In the genomic region with DNA sequence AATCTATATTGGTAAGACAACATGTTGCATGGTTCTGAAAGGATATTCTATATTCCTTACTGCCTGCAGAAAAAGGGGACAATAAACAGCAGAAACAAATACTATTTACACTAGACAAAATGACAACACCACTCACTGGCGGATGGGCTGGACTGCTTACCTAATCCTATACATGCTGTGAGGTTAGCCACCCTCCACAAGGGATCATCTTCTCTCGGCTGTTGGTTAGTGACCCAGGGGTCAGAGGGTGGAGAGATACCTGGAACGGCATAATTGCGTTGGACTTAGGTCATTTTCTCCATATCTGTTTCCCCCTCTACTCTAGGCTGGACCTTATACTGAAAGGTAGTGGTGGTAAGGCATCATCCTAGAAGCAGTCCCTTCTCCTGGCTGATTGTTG, we compare ENCODE assay signal across 19 cellular contexts.
DNase-seq lines count a peak whose midpoint lies in the region; ATAC-seq and TF ChIP-seq lines count a peak whose summit lies in the region.
"Had no signal": no experiment of that assay in that cellular context is flagged by ENCODE, and none has a peak within 500 bp of the region (broad histone marks: within the 10 kb centered on the region; RNA-seq: fewer than 3 reads in every experiment).

No MANE protein-coding gene starts in this region.

- no peaks in the 10 kb centered on the region for H3K4me1 ChIP-seq in GM23338 (ENCODE audit: insufficient read depth)
- H3K4me1 ChIP-seq in neural progenitor cell, result peaks cover 7% of the 10 kb centered on the region
- peaks cover 0 to 5% (median 0%) of the 10 kb centered on the region in 4 donors for H3K4me1 ChIP-seq in tibial nerve
- H3K4me1 ChIP-seq: BE2C had no signal

- no peak overlapping the region for H3K4me3 Mint-ChIP-seq in GM23338
- H3K4me3 Mint-ChIP-seq in WTC11, result no peak overlapping the region
- no peak overlapping the region for H3K4me3 Mint-ChIP-seq in neural progenitor cell
- H3K4me3 Mint-ChIP-seq: CD4-positive, CD25-positive, alpha-beta regulatory T cell; CD8-positive, alpha-beta memory T cell; H9; IgD-negative memory B cell had no signal

- no peaks in the 10 kb centered on the region for H3K9me2 ChIP-seq in GM23338 (ENCODE audit: insufficient read depth)

- no peaks in the 10 kb centered on the region; the same call in 2 of the 3 replicates for H3K9me3 Mint-ChIP-seq in GM23338
- no peaks in the 10 kb centered on the region for H3K9me3 Mint-ChIP-seq in WTC11
- no peaks in the 10 kb centered on the region for H3K9me3 Mint-ChIP-seq in neural progenitor cell
- H3K9me3 Mint-ChIP-seq: H9 had no signal

- H3K4me2 ChIP-seq in GM23338 (no peak overlapping the region), neural progenitor cell (no peak overlapping the region)

- ATAC-seq in GM23338 (peak; percentile 65), WTC11 (peak; percentile 51), GM21360 (IDR thresholded peaks at IDR 0.05; ENCODE audit: unreplicated experiment) (no peak)

- H2AFZ ChIP-seq in GM23338 (no peak overlapping the region), neural progenitor cell (replicated peaks) (no peak overlapping the region)

- H3K27me3 Mint-ChIP-seq in GM23338 (ENCODE audit: insufficient read depth, low read depth, poor library complexity) (peaks cover 5% of the 10 kb centered on the region), WTC11 (ENCODE audit: low read depth) (peaks cover 37% of the 10 kb centered on the region), neural progenitor cell (ENCODE audit: insufficient read depth, low read depth) (no peaks in the 10 kb centered on the region)

- H3F3A ChIP-seq in GM23338 (replicated peaks; ENCODE audit: low read depth) (no peaks in the 10 kb centered on the region), neural progenitor cell (ENCODE audit: low read depth) (no peaks in the 10 kb centered on the region)

- H3K36me3 ChIP-seq in GM23338 (ENCODE audit: insufficient read depth) (no peaks in the 10 kb centered on the region), H7 (replicated peaks; ENCODE audit: control insufficient read depth, insufficient read depth, low read length) (no peaks in the 10 kb centered on the region), neural progenitor cell (no peaks in the 10 kb centered on the region), tibial nerve (no peaks in the 10 kb centered on the region)
- H3K36me3 ChIP-seq: BE2C had no signal

- no peaks in the 10 kb centered on the region for H3K9me3 ChIP-seq in neural progenitor cell (ENCODE audit: low read depth)
- no peaks in the 10 kb centered on the region for H3K9me3 ChIP-seq in tibial nerve
- H3K9me3 ChIP-seq: BE2C had no signal

- H3K36me3 Mint-ChIP-seq in GM23338 (ENCODE audit: low read depth) (no peaks in the 10 kb centered on the region), WTC11 (no peaks in the 10 kb centered on the region), neural progenitor cell (no peaks in the 10 kb centered on the region)
- H3K36me3 Mint-ChIP-seq: CD4-positive, CD25-positive, alpha-beta regulatory T cell; CD8-positive, alpha-beta memory T cell; IgD-negative memory B cell had no signal

- 82 to 88% methylated on average over 4 of the region's 4 CpGs for WGBS in tibial nerve, 2 donors

- H3K79me2 ChIP-seq in GM23338 (replicated peaks; ENCODE audit: insufficient read depth), result no peaks in the 10 kb centered on the region
- no peaks in the 10 kb centered on the region for H3K79me2 ChIP-seq in neural progenitor cell (ENCODE audit: low read depth)

- TF ChIP-seq POLR2A in tibial nerve (IDR thresholded peaks at IDR 0.05), result no peak

- H3K27ac Mint-ChIP-seq in GM23338 (no peak overlapping the region), WTC11 (no peak overlapping the region), neural progenitor cell (no peak overlapping the region)
- H3K27ac Mint-ChIP-seq: CD4-positive, CD25-positive, alpha-beta regulatory T cell; CD8-positive, alpha-beta memory T cell; H9; IgD-negative memory B cell had no signal

- peaks cover 10% of the 10 kb centered on the region for H3K4me1 Mint-ChIP-seq in GM23338
- peaks cover 13% of the 10 kb centered on the region for H3K4me1 Mint-ChIP-seq in WTC11
- H3K4me1 Mint-ChIP-seq in neural progenitor cell, result no peaks in the 10 kb centered on the region
- H3K4me1 Mint-ChIP-seq: CD4-positive, CD25-positive, alpha-beta regulatory T cell; CD8-positive, alpha-beta memory T cell; IgD-negative memory B cell had no signal

- H3K9ac ChIP-seq in neural progenitor cell, result no peak overlapping the region
- H3K9ac ChIP-seq: GM23248 had no signal

- CTCF ChIA-PET in WTC11 (lab: Charles Lee), result no interaction called here

- H3K4me3 ChIP-seq in GM23338 (no peak overlapping the region), H7 (ENCODE audit: insufficient read depth, low read depth, low read length) (no peak overlapping the region), neural progenitor cell (no peak overlapping the region), tibial nerve (no peak overlapping the region)
- H3K4me3 ChIP-seq: GM23248 had no signal

- H3K27ac ChIP-seq in GM23338 (ENCODE audit: low read depth), result no peak overlapping the region
- H3K27ac ChIP-seq in neural progenitor cell, result no peak overlapping the region
- H3K27ac ChIP-seq in tibial nerve, result no peak overlapping the region
- H3K27ac ChIP-seq: GM23248 had no signal

- TF ChIP-seq CTCF in GM23338 (conservative IDR thresholded peaks at IDR 0.05; ENCODE audit: low read depth in 2 of 2) (no peak), WTC11 (IDR thresholded peaks at IDR 0.05) (no peak), neural progenitor cell (IDR thresholded peaks at IDR 0.05) (no peak), tibial nerve (IDR thresholded peaks at IDR 0.05) (no peak), GM13977 (IDR thresholded peaks at IDR 0.05; ENCODE audit: extremely low read depth, insufficient read depth, missing control alignments) (no peak)

- TF ChIP-seq EP300 in tibial nerve (IDR thresholded peaks at IDR 0.05), result no peak

- in situ Hi-C loops in GM13977 (cut with MboI; ENCODE audit: low pct_unique_long_range_greater_than_20kb, low sequenced_read_pairs, unreplicated experiment), result no loop called here

- H3K27me3 ChIP-seq in GM23338 (ENCODE audit: insufficient read depth) (0 out of 2 replicates have a peak, but pooled peaks cover 11% of the 10 kb centered on the region), H7 (ENCODE audit: control insufficient read depth, insufficient read depth, low read length) (no peaks in the 10 kb centered on the region), neural progenitor cell (peaks cover 7% of the 10 kb centered on the region), tibial nerve (no peaks in the 10 kb centered on the region)
- H3K27me3 ChIP-seq: BE2C had no signal

- DNase-seq in GM23338 (ENCODE audit: low spot score) (peak; percentile 29), H7 (peak; percentile 6), WTC11 (ENCODE audit: low spot score) (no peak), neural progenitor cell (ENCODE audit: low spot score) (peak; percentile 29), tibial nerve (ENCODE audit: low spot score in 2 of 2) (no peak), GM13977 (ENCODE audit: low spot score) (no peak)
- DNase-seq: ACHN; BE2C; C1 segment of cervical spinal cord; CD4-positive, CD25-positive, alpha-beta regulatory T cell; CD8-positive, alpha-beta memory T cell; COR-L47; DMS79 treated with DMSO at 0.1 percent for 48 hours; GF-D8; GM23248; KBM-7 had no signal

- no peaks in the 10 kb centered on the region for H4K20me1 ChIP-seq in GM23338 (replicated peaks; ENCODE audit: insufficient read depth)
- H4K20me1 ChIP-seq in neural progenitor cell (ENCODE audit: low read depth), result no peaks in the 10 kb centered on the region

- POLR2A ChIA-PET in WTC11 (lab: Charles Lee), result no interaction called here

TF ChIP-seq in GM23338, 12 proteins besides CTCF, POLR2A, EP300 and RAD21 (continues in another document):
- TF ChIP-seq EZH2phosphoT487 (IDR thresholded peaks at IDR 0.05; ENCODE audit: unreplicated experiment), result no peak
- TF ChIP-seq EZH2 (IDR thresholded peaks at IDR 0.05; ENCODE audit: low read depth, unreplicated experiment), result no peak
- no peak for TF ChIP-seq ZNF114 (CRISPR knock-in tag; IDR thresholded peaks at IDR 0.05)
- TF ChIP-seq ZNF331 (CRISPR knock-in tag; IDR thresholded peaks at IDR 0.05; ENCODE audit: low read depth), result no peak
- no peak for TF ChIP-seq POLR2AphosphoS5 (IDR thresholded peaks at IDR 0.05; ENCODE audit: low read depth)
- TF ChIP-seq NANOG (IDR thresholded peaks at IDR 0.05; ENCODE audit: borderline replicate concordance), result no peak

TF ChIP-seq in WTC11, 78 proteins besides CTCF, POLR2A, EP300 and RAD21:
- TF ChIP-seq, protein P1, sequence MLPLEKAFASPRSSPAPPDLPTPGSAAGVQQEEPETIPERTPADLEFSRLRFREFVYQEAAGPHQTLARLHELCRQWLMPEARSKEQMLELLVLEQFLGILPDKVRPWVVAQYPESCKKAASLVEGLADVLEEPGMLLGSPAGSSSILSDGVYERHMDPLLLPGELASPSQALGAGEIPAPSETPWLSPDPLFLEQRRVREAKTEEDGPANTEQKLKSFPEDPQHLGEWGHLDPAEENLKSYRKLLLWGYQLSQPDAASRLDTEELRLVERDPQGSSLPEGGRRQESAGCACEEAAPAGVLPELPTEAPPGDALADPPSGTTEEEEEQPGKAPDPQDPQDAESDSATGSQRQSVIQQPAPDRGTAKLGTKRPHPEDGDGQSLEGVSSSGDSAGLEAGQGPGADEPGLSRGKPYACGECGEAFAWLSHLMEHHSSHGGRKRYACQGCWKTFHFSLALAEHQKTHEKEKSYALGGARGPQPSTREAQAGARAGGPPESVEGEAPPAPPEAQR (CRISPR knock-in tag; IDR thresholded peaks at IDR 0.05), result no peak
- TF ChIP-seq PRRX2 (CRISPR knock-in tag; IDR thresholded peaks at IDR 0.05), result no peak

Comparison
In these comparisons a context has a peak if more than half of its experiments do, and no peak if none do; other contexts are left out.
1. DNase-seq: peak in GM23338 (single experiment), H7 (single experiment) and neural progenitor cell (single experiment); none in WTC11 (single experiment), tibial nerve (0 of 2) and GM13977 (single experiment).